ENCODE assay signal across 19 cellular contexts in genomic region chr11:69156218-69156639, GRCh38. TPM values are rescaled to one million over a fixed set of nuclear protein-coding genes. Genes with fewer than 3 reads are reported as not detected.
A peak's percentile ranks its signal among the peaks of the same experiment; 100 is the strongest.
DNase-seq lines count a peak whose midpoint lies in the region; ATAC-seq, FAIRE-seq and TF ChIP-seq lines count a peak whose summit lies in the region.
"Had no signal": no experiment of that assay in that cellular context is flagged by ENCODE, and none has a peak within 500 bp of the region (broad histone marks: within the 10 kb centered on the region; RNA-seq: fewer than 3 reads in every experiment).

No MANE protein-coding gene starts in this region.

- DNase-seq in left ventricle myocardium inferior: no peak
- DNase-seq in Right ventricle myocardium inferior (ENCODE audit: missing footprints): no peak
- DNase-seq in neural progenitor cell (ENCODE audit: low spot score): no peak
- no peak for DNase-seq in urothelium cell line (ENCODE audit: low spot score)
- no peak for DNase-seq in activated CD8-positive, alpha-beta memory T cell treated with anti-CD3 and anti-CD28 coated beads, Interleukin-2, amount 10 ng/mL, durations not matched to agents 7 days and 5 days
- no peak for DNase-seq in NCI-H510A (lab: John Stamatoyannopoulos, UW)
- DNase-seq: ACHN; activated CD8-positive, alpha-beta memory T cell treated with anti-CD3 and anti-CD28 coated beads, Interleukin-2, amount 50 U/mL, for 4 hours; CD8-positive, alpha-beta T cell; cortex of kidney; NCI-H446 treated with DMSO at 0.1 percent for 48 hours; SIG-M5; stimulated activated CD4-positive, alpha-beta T cell treated with anti-CD3 and anti-CD28 coated beads, Interleukin-2, amount 100 ng/mL, for 48 hours had no signal

- FAIRE-seq in urothelium cell line (lab: Jason Lieb, UNC): peak; percentile 48

- TF ChIP-seq CTCF in left ventricle myocardium inferior (IDR thresholded peaks at IDR 0.05; ENCODE audit: borderline replicate concordance): no peak
- no peak for TF ChIP-seq CTCF in neural progenitor cell (IDR thresholded peaks at IDR 0.05)

- peaks cover 19% of the 10 kb centered on the region for H3F3A ChIP-seq in neural progenitor cell (ENCODE audit: low read depth)

- H3K27ac Mint-ChIP-seq in neural progenitor cell: peak overlapping the region; percentile 39
- no peak overlapping the region for H3K27ac Mint-ChIP-seq in activated CD8-positive, alpha-beta memory T cell treated with anti-CD3 and anti-CD28 coated beads, Interleukin-2, amount 10 ng/mL, durations not matched to agents 7 days and 5 days
- H3K27ac Mint-ChIP-seq: CD8-positive, alpha-beta T cell; T-helper 2 cell treated with Interferon-gamma antibody and Interleukin-4, amounts not matched to agents 5 μg/mL and 100 μg/mL, for 36 hours had no signal

- H3K79me2 ChIP-seq in neural progenitor cell (ENCODE audit: low read depth): no peaks in the 10 kb centered on the region

- H4K20me1 ChIP-seq in neural progenitor cell (ENCODE audit: low read depth): no peaks in the 10 kb centered on the region

- CTCF ChIA-PET in activated CD8-positive, alpha-beta memory T cell treated with anti-CD3 and anti-CD28 coated beads, Interleukin-2, amount 10 ng/mL, durations not matched to agents 7 days and 5 days (lab: Charles Lee): no interaction called here

- peaks cover 5% of the 10 kb centered on the region for H3K27me3 Mint-ChIP-seq in neural progenitor cell (ENCODE audit: insufficient read depth, low read depth)
- peaks cover 9% of the 10 kb centered on the region for H3K27me3 Mint-ChIP-seq in activated CD8-positive, alpha-beta memory T cell treated with anti-CD3 and anti-CD28 coated beads, Interleukin-2, amount 10 ng/mL, durations not matched to agents 7 days and 5 days

- H3K27me3 ChIP-seq in left ventricle myocardium inferior (ENCODE audit: low read depth) (no peaks in the 10 kb centered on the region), neural progenitor cell (no peaks in the 10 kb centered on the region)

- peaks cover 7% of the 10 kb centered on the region for H3K9me3 Mint-ChIP-seq in neural progenitor cell
- no peaks in the 10 kb centered on the region for H3K9me3 Mint-ChIP-seq in activated CD8-positive, alpha-beta memory T cell treated with anti-CD3 and anti-CD28 coated beads, Interleukin-2, amount 10 ng/mL, durations not matched to agents 7 days and 5 days (ENCODE audit: low read depth)
- H3K9me3 Mint-ChIP-seq: CD8-positive, alpha-beta T cell; T-helper 2 cell treated with Interferon-gamma antibody and Interleukin-4, amounts not matched to agents 5 μg/mL and 100 μg/mL, for 36 hours had no signal

- H3K4me3 ChIP-seq in left ventricle myocardium inferior: no peak overlapping the region
- no peak overlapping the region for H3K4me3 ChIP-seq in neural progenitor cell

- H3K9me3 ChIP-seq in left ventricle myocardium inferior (replicated peaks) (no peaks in the 10 kb centered on the region), neural progenitor cell (ENCODE audit: low read depth) (no peaks in the 10 kb centered on the region)

- H3K9ac ChIP-seq in neural progenitor cell: no peak overlapping the region

- H3K4me3 Mint-ChIP-seq in neural progenitor cell: peak overlapping the region; percentile 28
- H3K4me3 Mint-ChIP-seq in activated CD8-positive, alpha-beta memory T cell treated with anti-CD3 and anti-CD28 coated beads, Interleukin-2, amount 10 ng/mL, durations not matched to agents 7 days and 5 days: no peak overlapping the region
- H3K4me3 Mint-ChIP-seq: CD8-positive, alpha-beta T cell; T-helper 2 cell treated with Interferon-gamma antibody and Interleukin-4, amounts not matched to agents 5 μg/mL and 100 μg/mL, for 36 hours had no signal

- H3K4me1 ChIP-seq in left ventricle myocardium inferior (peaks cover 71% of the 10 kb centered on the region), neural progenitor cell (peaks cover 44% of the 10 kb centered on the region)

- H3K4me2 ChIP-seq in neural progenitor cell: peak overlapping the region; percentile 46

- no peaks in the 10 kb centered on the region for H3K36me3 ChIP-seq in left ventricle myocardium inferior
- no peaks in the 10 kb centered on the region for H3K36me3 ChIP-seq in neural progenitor cell

- H2AFZ ChIP-seq in neural progenitor cell (replicated peaks): no peak overlapping the region

- peaks cover 36% of the 10 kb centered on the region for H3K4me1 Mint-ChIP-seq in neural progenitor cell
- H3K4me1 Mint-ChIP-seq in activated CD8-positive, alpha-beta memory T cell treated with anti-CD3 and anti-CD28 coated beads, Interleukin-2, amount 10 ng/mL, durations not matched to agents 7 days and 5 days: no peaks in the 10 kb centered on the region

- ATAC-seq in Right ventricle myocardium inferior: no peak
- no peak for ATAC-seq in GM18511 (IDR thresholded peaks at IDR 0.05; ENCODE audit: unreplicated experiment)
- ATAC-seq in activated CD8-positive, alpha-beta memory T cell treated with anti-CD3 and anti-CD28 coated beads, Interleukin-2, amount 10 ng/mL, durations not matched to agents 7 days and 5 days: no peak
- ATAC-seq: CD8-positive, alpha-beta T cell had no signal

- intact Hi-C loops in left ventricle myocardium inferior (cut with micrococcal nuclease) (no loop called here), Right ventricle myocardium inferior (cut with DNase I) (no loop called here)

- H3K36me3 Mint-ChIP-seq in neural progenitor cell: peaks cover 4% of the 10 kb centered on the region
- H3K36me3 Mint-ChIP-seq in activated CD8-positive, alpha-beta memory T cell treated with anti-CD3 and anti-CD28 coated beads, Interleukin-2, amount 10 ng/mL, durations not matched to agents 7 days and 5 days: no peaks in the 10 kb centered on the region
- H3K36me3 Mint-ChIP-seq: CD8-positive, alpha-beta T cell had no signal

- peak overlapping the region; percentile 71 for H3K27ac ChIP-seq in left ventricle myocardium inferior (replicated peaks)
- peak overlapping the region; percentile 0 for H3K27ac ChIP-seq in angular gyrus (ENCODE audit: low read depth, low read length)
- no peak overlapping the region for H3K27ac ChIP-seq in neural progenitor cell
- H3K27ac ChIP-seq: epithelial cell of prostate had no signal

RNA-seq across cellular contexts. Expression of gene SMIM38, which starts 0.5 kb away (rescaled TPM):
- total RNA-seq in left ventricle myocardium inferior: not detected
- 0.11 TPM for total RNA-seq in Right ventricle myocardium inferior
- 1.5 and 2.0 TPM in 2 replicates for total RNA-seq in neural progenitor cell (ENCODE audit: low replicate concordance)
- total RNA-seq in activated CD8-positive, alpha-beta memory T cell treated with anti-CD3 and anti-CD28 coated beads, Interleukin-2, amount 10 ng/mL, durations not matched to agents 7 days and 5 days: under 1 TPM; 0.26 to 0.56 TPM
- total RNA-seq: CD8-positive, alpha-beta T cell; Daoy; MCF 10A had no signal
